ENCODE assay signal across 8 cellular contexts in genomic region chr1:156102634-156103511, GRCh38. TPM values are rescaled to one million over a fixed set of nuclear protein-coding genes. Genes with fewer than 3 reads are reported as not detected.
DNase-seq lines count a peak whose midpoint lies in the region; ATAC-seq and TF ChIP-seq lines count a peak whose summit lies in the region.

No MANE protein-coding gene starts in this region.

- H3K4me3 Mint-ChIP-seq in Caco-2 (ENCODE audit: unreplicated experiment), result no peak overlapping the region

- H3K27me3 ChIP-seq in Caco-2 (replicated peaks; ENCODE audit: control insufficient read depth, insufficient read depth, low read length) (no peaks in the 10 kb centered on the region), PC-3 (ENCODE audit: low read length) (no peaks in the 10 kb centered on the region)

- peak overlapping the region; percentile 86 for H3K27ac Mint-ChIP-seq in Caco-2 (ENCODE audit: unreplicated experiment)

- peaks cover 57% of the 10 kb centered on the region for H3K4me1 Mint-ChIP-seq in Caco-2 (ENCODE audit: low read depth, unreplicated experiment)

- TF ChIP-seq CTCF in Caco-2 (IDR thresholded peaks at IDR 0.05; ENCODE audit: insufficient read depth in 1 of 2, low read depth in 1 of 2, low read length in 1 of 2, severe bottlenecking in 1 of 2, unreplicated experiment in 1 of 2) (no peak), PC-3 (conservative IDR thresholded peaks at IDR 0.05; ENCODE audit: low read depth, low read length) (no peak), GM20000 (IDR thresholded peaks at IDR 0.05; ENCODE audit: extremely low read depth, missing control alignments) (no peak)

- H2AFZ ChIP-seq in PC-3 (ENCODE audit: low read length), result no peak overlapping the region

- intact Hi-C loops in Caco-2 (cut with micrococcal nuclease; ENCODE audit: unreplicated experiment) (no loop called here), PC-3 (cut with micrococcal nuclease) (no loop called here), posterior vena cava (cut with DNase I) (no loop called here)

- no peaks in the 10 kb centered on the region for H3K79me2 ChIP-seq in PC-3 (ENCODE audit: low read length)

- H3F3A ChIP-seq in PC-3 (ENCODE audit: low read length, unreplicated experiment), result no peaks in the 10 kb centered on the region

- H3K9me3 Mint-ChIP-seq in Caco-2 (ENCODE audit: unreplicated experiment), result no peaks in the 10 kb centered on the region

- H3K4me1 ChIP-seq in Caco-2 (peaks cover 42% of the 10 kb centered on the region), PC-3 (ENCODE audit: insufficient read depth, low read length) (peaks cover 65% of the 10 kb centered on the region)

- H4K20me1 ChIP-seq in PC-3 (ENCODE audit: low read length), result no peaks in the 10 kb centered on the region

- H3K9me2 ChIP-seq in PC-3 (replicated peaks; ENCODE audit: low read length), result no peaks in the 10 kb centered on the region

- no peak overlapping the region for H3K9ac ChIP-seq in PC-3 (ENCODE audit: low read length)

- H3K36me3 ChIP-seq in Caco-2 (ENCODE audit: control insufficient read depth, insufficient read depth, low read length), result no peaks in the 10 kb centered on the region
- no peaks in the 10 kb centered on the region for H3K36me3 ChIP-seq in PC-3 (ENCODE audit: low read depth, low read length)

- no peak overlapping the region for H3K4me3 ChIP-seq in Caco-2 (ENCODE audit: low read depth, low read length)
- H3K4me3 ChIP-seq in PC-3 (ENCODE audit: low read length), result no peak overlapping the region

- POLR2A ChIA-PET in Caco-2 (lab: Charles Lee), result no interaction called here
- POLR2A ChIA-PET in PC-3 (lab: Charles Lee; ENCODE audit: unreplicated experiment), result no interaction called here

- DNase-seq in Caco-2 (no peak), PC-3 (no peak), epithelial cell of prostate (ENCODE audit: low read depth, low spot score) (no peak), posterior vena cava (ENCODE audit: low spot score) (peak; percentile 83), GM20000 (ENCODE audit: low spot score) (no peak)

- peaks cover 26% of the 10 kb centered on the region for H3K36me3 Mint-ChIP-seq in Caco-2 (ENCODE audit: insufficient read depth, unreplicated experiment)

- no TSS peak for BruUV-seq in Caco-2 (replicated peaks; lab: Mats Ljungman, UMichigan)
- BruUV-seq in PC-3 (replicated peaks; lab: Mats Ljungman, UMichigan), result no TSS peak

- no peaks in the 10 kb centered on the region for H3K9me3 ChIP-seq in Caco-2
- H3K9me3 ChIP-seq in PC-3 (ENCODE audit: low read length), result no peaks in the 10 kb centered on the region

- no peak overlapping the region for H3K4me2 ChIP-seq in PC-3 (ENCODE audit: low read length)

- ATAC-seq in PC-3, result no peak
- no peak for ATAC-seq in HG02623 (IDR thresholded peaks at IDR 0.05; ENCODE audit: unreplicated experiment)
- no peak for ATAC-seq in HG02759 (IDR thresholded peaks at IDR 0.05; ENCODE audit: unreplicated experiment)
- no peak for ATAC-seq in GM19397 (IDR thresholded peaks at IDR 0.05; ENCODE audit: unreplicated experiment)

- CTCF ChIA-PET in Caco-2 (lab: Charles Lee) (no interaction called here), PC-3 (lab: Charles Lee) (interaction anchor here (0.5 to 0.7 kb wide), 3 partner anchors 20 to 115 kb away, joined by 3 to 4 read pairs (median 3); no protein-coding TSS in a partner anchor)

- H3K27ac ChIP-seq in PC-3 (ENCODE audit: low read length) (peak overlapping the region; percentile 78; the same call in 1 of the 2 replicates), epithelial cell of prostate (peak overlapping the region; percentile 84)

- H3K27me3 Mint-ChIP-seq in Caco-2 (ENCODE audit: insufficient read depth, unreplicated experiment), result no peaks in the 10 kb centered on the region

RNA-seq across cellular contexts. Expression of gene LMNA, which starts 11.6 kb away (rescaled TPM):
- total RNA-seq in Caco-2 (2022), result 112 and 113 TPM in 2 replicates
- 864 and 1,095 TPM in 2 replicates for total RNA-seq in PC-3 (2014; rRNA removed)
- 100 to 1,000 TPM; 500 to 599 TPM for total RNA-seq in posterior vena cava

RNA-seq across cellular contexts. Expression of gene MEX3A, which starts 20.6 kb away (rescaled TPM):
- total RNA-seq in Caco-2 (2022) (8.9 and 12.2 TPM in 2 replicates), PC-3 (2014; rRNA removed) (12.9 and 14.7 TPM in 2 replicates), posterior vena cava (under 1 TPM; 0.23 to 0.76 TPM)

RNA-seq across cellular contexts. Expression of gene RAB25, which starts 41.9 kb away (rescaled TPM):
- total RNA-seq in Caco-2 (2022) (138 and 141 TPM in 2 replicates), PC-3 (2014; rRNA removed) (18.1 and 18.5 TPM in 2 replicates), posterior vena cava (not detected)

RNA-seq across cellular contexts. Expression of gene LAMTOR2, which starts 48.3 kb away (rescaled TPM):
- 49.4 and 49.5 TPM in 2 replicates for total RNA-seq in Caco-2 (2022)
- 130 TPM in 2 replicates for total RNA-seq in PC-3 (2014; rRNA removed)
- 10 to 100 TPM; 34.7 to 38.4 TPM for total RNA-seq in posterior vena cava

RNA-seq across cellular contexts. Expression of gene UBQLN4, which starts 49.3 kb away (rescaled TPM):
- total RNA-seq in Caco-2 (2022) (60.9 and 65.5 TPM in 2 replicates), PC-3 (2014; rRNA removed) (45.4 and 62.9 TPM in 2 replicates), posterior vena cava (10 to 100 TPM; 18.0 to 29.1 TPM)

Comparison
In these comparisons a context has a peak if more than half of its experiments do, and no peak if none do; other contexts are left out.
1. RNA of gene RAB25, which starts 41.9 kb away (total RNA-seq): 138 to 141 TPM in Caco-2 and 18.1 to 18.5 TPM in PC-3; not detected in posterior vena cava; every median in the first group is over 10 times any median in the second.